Comparison of ENCODE assay signal across 21 cellular contexts in genomic region chr13:27925220-27925991, GRCh38. TPM values are rescaled to one million over a fixed set of nuclear protein-coding genes. Genes with fewer than 3 reads are reported as not detected.
"Had no signal": no experiment of that assay in that cellular context is flagged by ENCODE, and none has a peak within 500 bp of the region (broad histone marks: within the 10 kb centered on the region; RNA-seq: fewer than 3 reads in every experiment).

No MANE protein-coding gene starts in this region.

- H3K36me3 ChIP-seq: adrenal gland, esophagus muscularis mucosa, left lung, prostate gland had no signal

- H3K27ac Mint-ChIP-seq: activated B cell treated with CpG ODN at 0.5 μM for 24 hours; activated CD4-positive, alpha-beta T cell treated with anti-CD3 and anti-CD28 coated beads, Interleukin-2, amount 10 ng/mL, durations not matched to agents 24 days and 14 days; activated CD8-positive, alpha-beta T cell treated with anti-CD3 and anti-CD28 coated beads, Interleukin-2, amount 10 ng/mL, durations not matched to agents 7 days and 5 days; natural killer cell treated with Interleukin-12 subunit alpha and Interleukin-12 subunit beta and Interleukin-15 and Interleukin-18, amount 100 ng/mL, for 72 hours; stimulated activated naive CD8-positive, alpha-beta T cell treated with anti-CD3 and anti-CD28 coated beads, Interleukin-15, amount 100 ng/mL, for 72 hours; T-helper 17 cell had no signal

- H3K9me3 Mint-ChIP-seq: activated B cell treated with CpG ODN at 0.5 μM for 24 hours; natural killer cell treated with Interleukin-12 subunit alpha and Interleukin-12 subunit beta and Interleukin-15 and Interleukin-18, amount 100 ng/mL, for 72 hours; stimulated activated naive CD8-positive, alpha-beta T cell treated with anti-CD3 and anti-CD28 coated beads, Interleukin-15, amount 100 ng/mL, for 72 hours had no signal

- H3K4me3 Mint-ChIP-seq: activated B cell treated with CpG ODN at 0.5 μM for 24 hours; activated CD4-positive, alpha-beta T cell treated with anti-CD3 and anti-CD28 coated beads, Interleukin-2, amount 10 ng/mL, durations not matched to agents 24 days and 14 days; activated CD8-positive, alpha-beta T cell treated with anti-CD3 and anti-CD28 coated beads, Interleukin-2, amount 10 ng/mL, durations not matched to agents 7 days and 5 days; natural killer cell treated with Interleukin-12 subunit alpha and Interleukin-12 subunit beta and Interleukin-15 and Interleukin-18, amount 100 ng/mL, for 72 hours; T-helper 17 cell had no signal

- H2AFZ ChIP-seq: hepatocyte had no signal

- H3K4me1 ChIP-seq: prostate gland had no signal

- H3K27me3 ChIP-seq: testis had no signal

- H3K4me3 ChIP-seq: adrenal gland, esophagus muscularis mucosa, hepatocyte, left lung, mucosa of descending colon, prostate gland had no signal

- H3K27ac ChIP-seq: adrenal gland, esophagus muscularis mucosa, hepatocyte, left lung, prostate gland, testis had no signal

- FAIRE-seq: colon, kidney, TTC549 had no signal

- ATAC-seq: activated CD8-positive, alpha-beta T cell treated with anti-CD3 and anti-CD28 coated beads, Interleukin-2, amount 10 ng/mL, durations not matched to agents 7 days and 5 days; left lung; mucosa of descending colon; natural killer cell treated with Interleukin-12 subunit alpha and Interleukin-12 subunit beta and Interleukin-15 and Interleukin-18, amount 100 ng/mL, for 72 hours; sciatic nerve; stimulated activated naive CD8-positive, alpha-beta T cell treated with anti-CD3 and anti-CD28 coated beads, Interleukin-15, amount 100 ng/mL, for 72 hours; T-helper 17 cell had no signal

- H3K79me2 ChIP-seq: hepatocyte had no signal

- DNase-seq: activated B cell treated with CpG ODN at 0.5 μM for 24 hours; activated CD4-positive, alpha-beta T cell treated with anti-CD3 and anti-CD28 coated beads, Interleukin-2, amount 10 ng/mL, durations not matched to agents 24 days and 14 days; activated CD8-positive, alpha-beta memory T cell treated with anti-CD3 and anti-CD28 coated beads, Interleukin-2, amount 50 U/mL, for 4 hours; activated CD8-positive, alpha-beta T cell treated with anti-CD3 and anti-CD28 coated beads, Interleukin-2, amount 10 ng/mL, durations not matched to agents 7 days and 5 days; adrenal gland; caudate nucleus; kidney; left lung; mucosa of descending colon; nucleus accumbens; T-helper 17 cell; testis had no signal

- H3K9me3 ChIP-seq: adrenal gland, esophagus muscularis mucosa, left lung, mucosa of descending colon, prostate gland, testis had no signal

RNA-seq across cellular contexts. Expression of gene PDX1, which starts 5.6 kb away (rescaled TPM):
- total RNA-seq: activated B cell treated with CpG ODN at 0.5 μM for 24 hours; activated CD4-positive, alpha-beta T cell treated with anti-CD3 and anti-CD28 coated beads, Interleukin-2, amount 10 ng/mL, durations not matched to agents 24 days and 14 days; activated CD8-positive, alpha-beta T cell treated with anti-CD3 and anti-CD28 coated beads, Interleukin-2, amount 10 ng/mL, durations not matched to agents 7 days and 5 days; adrenal gland; esophagus muscularis mucosa; kidney; left lung; natural killer cell treated with Interleukin-12 subunit alpha and Interleukin-12 subunit beta and Interleukin-15 and Interleukin-18, amount 100 ng/mL, for 72 hours; prostate gland; sciatic nerve; T-helper 17 cell; ureter had no signal
- polyA plus RNA-seq: adrenal gland had no signal

RNA-seq across cellular contexts. Expression of gene CDX2, which starts 43.7 kb away (rescaled TPM):
- total RNA-seq: activated B cell treated with CpG ODN at 0.5 μM for 24 hours; activated CD4-positive, alpha-beta T cell treated with anti-CD3 and anti-CD28 coated beads, Interleukin-2, amount 10 ng/mL, durations not matched to agents 24 days and 14 days; activated CD8-positive, alpha-beta T cell treated with anti-CD3 and anti-CD28 coated beads, Interleukin-2, amount 10 ng/mL, durations not matched to agents 7 days and 5 days; kidney; left lung; natural killer cell treated with Interleukin-12 subunit alpha and Interleukin-12 subunit beta and Interleukin-15 and Interleukin-18, amount 100 ng/mL, for 72 hours; sciatic nerve; T-helper 17 cell; ureter had no signal
